In genomic region chr6:4314201-4314707, GRCh38 we compare ENCODE assay signal across 21 cellular contexts.
"Had no signal": no experiment of that assay in that cellular context is flagged by ENCODE, and none has a peak within 500 bp of the region (broad histone marks: within the 10 kb centered on the region; RNA-seq: fewer than 3 reads in every experiment).

No MANE protein-coding gene starts in this region.

- H3K27ac ChIP-seq: psoas muscle, upper lobe of right lung had no signal

- H3K9me3 ChIP-seq: pancreas had no signal

- H3K36me3 ChIP-seq: left ventricle myocardium inferior, pancreas, right atrium auricular region, upper lobe of right lung had no signal

- ATAC-seq: activated T-cell treated with anti-CD3 and anti-CD28 coated beads, Interleukin-2, amount 50 U/mL, for 4 hours; natural killer cell treated with Interleukin-12 subunit alpha and Interleukin-12 subunit beta and Interleukin-15 and Interleukin-18, amount 100 ng/mL, for 72 hours; upper lobe of right lung had no signal

- H3K4me3 Mint-ChIP-seq: activated naive CD8-positive, alpha-beta T cell treated with anti-CD3 and anti-CD28 coated beads for 36 hours; activated T-cell treated with anti-CD3 and anti-CD28 coated beads, Interleukin-2, amount 50 U/mL, for 4 hours; natural killer cell treated with Interleukin-12 subunit alpha and Interleukin-12 subunit beta and Interleukin-15 and Interleukin-18, amount 100 ng/mL, for 72 hours had no signal

- H3K4me3 ChIP-seq: left ventricle myocardium inferior, pancreas, psoas muscle, right atrium auricular region, upper lobe of right lung had no signal

- H3K27me3 ChIP-seq: pancreas, right atrium auricular region, upper lobe of right lung had no signal

- DNase-seq: activated CD4-positive, alpha-beta T cell treated with anti-CD3 and anti-CD28 coated beads for 1 hour; activated CD8-positive, alpha-beta memory T cell treated with anti-CD3 and anti-CD28 coated beads for 24 hours; activated CD8-positive, alpha-beta memory T cell treated with anti-CD3 and anti-CD28 coated beads, Interleukin-2, amount 50 U/mL, for 4 hours; activated naive CD4-positive, alpha-beta T cell; activated naive CD8-positive, alpha-beta T cell treated with anti-CD3 and anti-CD28 coated beads for 36 hours; activated T-cell treated with anti-CD3 and anti-CD28 coated beads, Interleukin-2, amount 50 U/mL, for 4 hours; cerebellar nuclear complex; effector CD4-positive, alpha-beta T cell; erythroblast; foreskin fibroblast; left ventricle myocardium inferior; midbrain; pancreas; psoas muscle; stimulated activated CD4-positive, alpha-beta T cell treated with anti-CD3 and anti-CD28 coated beads, Interleukin-4, amount 100 ng/mL, for 24 hours; stimulated activated naive CD4-positive, alpha-beta T cell treated with Interleukin-2 at 50 U/mL for 16 hours; T-helper 1 cell; upper lobe of right lung had no signal

- H3K27ac Mint-ChIP-seq: activated naive CD8-positive, alpha-beta T cell treated with anti-CD3 and anti-CD28 coated beads for 36 hours; activated T-helper 2 cell treated with anti-CD3 and anti-CD28 coated beads, Interferon-gamma antibody, Interleukin-2, Interleukin-4, amounts not matched to agents 10 μg/mL and 5 μg/mL and 100 μg/mL, durations not matched to agents 14 hours and 24 hours and 36 hours; natural killer cell treated with Interleukin-12 subunit alpha and Interleukin-12 subunit beta and Interleukin-15 and Interleukin-18, amount 100 ng/mL, for 72 hours had no signal
